ENCODE assay signal across 9 cellular contexts in genomic region chr16:85437161-85438052, GRCh38.
DNase-seq lines count a peak whose midpoint lies in the region; ATAC-seq and TF ChIP-seq lines count a peak whose summit lies in the region.
"Had no signal": no experiment of that assay in that cellular context is flagged by ENCODE, and none has a peak within 500 bp of the region (broad histone marks: within the 10 kb centered on the region; RNA-seq: fewer than 3 reads in every experiment).

No MANE protein-coding gene starts in this region.

- peak overlapping the region; percentile 92 for H3K27ac ChIP-seq in SJCRH30
- peak overlapping the region; percentile 25 for H3K27ac ChIP-seq in iPS-18a (ENCODE audit: low read length)
- H3K27ac ChIP-seq in thoracic aorta, result peak overlapping the region; percentile 25 to 50
- H3K27ac ChIP-seq: 22Rv1 had no signal

- no peak for ATAC-seq in thoracic aorta (ENCODE audit: insufficient number of reproducible peaks, low FRiP score, low read depth)
- no peak for ATAC-seq in HG02623 (IDR thresholded peaks at IDR 0.05; ENCODE audit: unreplicated experiment)

- H3K4me3 ChIP-seq in SJCRH30 (peak overlapping the region; percentile 43), iPS-18a (ENCODE audit: low read length) (peak overlapping the region; percentile 38), thoracic aorta (peak overlapping the region; percentile 44)

- H3K27me3 ChIP-seq in SJCRH30 (no peaks in the 10 kb centered on the region), iPS-18a (ENCODE audit: control insufficient read depth, insufficient read depth, low read length) (peaks cover 13% of the 10 kb centered on the region), thoracic aorta (replicated peaks; ENCODE audit: insufficient read depth) (no peaks in the 10 kb centered on the region)

- no peak for TF ChIP-seq CTCF in thoracic aorta (IDR thresholded peaks at IDR 0.05)

- peak overlapping the region; percentile 30 for H3K9ac ChIP-seq in iPS-18a (ENCODE audit: low read length)

- DNase-seq in DMS79 treated with DMSO at 0.1 percent for 48 hours (lab: John Stamatoyannopoulos, UW) (peak; percentile 31), DMS79 (lab: John Stamatoyannopoulos, UW) (no peak), SJCRH30 (peak; percentile 79 to 83), thoracic aorta (ENCODE audit: low spot score) (no peak), putamen (ENCODE audit: low spot score) (no peak), HCEC 1CT (no peak)

- H3K9me3 ChIP-seq in SJCRH30 (replicated peaks) (no peaks in the 10 kb centered on the region), iPS-18a (ENCODE audit: control insufficient read depth, low read depth, low read length) (no peaks in the 10 kb centered on the region), thoracic aorta (no peaks in the 10 kb centered on the region)

- H3K4me1 ChIP-seq in SJCRH30, result peaks cover 21% of the 10 kb centered on the region
- peaks cover 29% of the 10 kb centered on the region for H3K4me1 ChIP-seq in iPS-18a (ENCODE audit: control insufficient read depth, low read depth, low read length)
- peaks cover 15 to 22% of the 10 kb centered on the region in 2 donors for H3K4me1 ChIP-seq in thoracic aorta (ENCODE audit: control insufficient read depth in 1 of 2, low read depth in 2 of 2)

- H3K36me3 ChIP-seq in SJCRH30 (no peaks in the 10 kb centered on the region), iPS-18a (ENCODE audit: control insufficient read depth, low read depth, low read length) (no peaks in the 10 kb centered on the region), thoracic aorta (no peaks in the 10 kb centered on the region)

Comparison
In these comparisons a context has a peak if more than half of its experiments do, and no peak if none do; other contexts are left out.
1. DNase-seq: peak in DMS79 treated with DMSO at 0.1 percent for 48 hours (single experiment) and SJCRH30 (2 of 2); none in DMS79 (single experiment), thoracic aorta (single experiment), putamen (single experiment) and HCEC 1CT (single experiment).
2. H3K27ac ChIP-seq: peak in every context shown above with its lines; median percentile 92 in SJCRH30; 38 in thoracic aorta; 25 in iPS-18a.
3. Peak in every context shown above with its lines, with median percentiles within 50 percentile points of each other: H3K4me3 ChIP-seq.